Comparison of ENCODE assay signal across 8 cellular contexts in genomic region chr16:89721644-89722391, GRCh38. TPM values are rescaled to one million over a fixed set of nuclear protein-coding genes. Genes with fewer than 3 reads are reported as not detected.
DNase-seq lines count a peak whose midpoint lies in the region; ATAC-seq and TF ChIP-seq lines count a peak whose summit lies in the region.

No MANE protein-coding gene starts in this region.

- H3K27ac Mint-ChIP-seq in activated T-helper 17 cell treated with anti-CD3 and anti-CD28 coated beads, Interleukin-2, amount 50 U/mL, for 72 hours, result no peak overlapping the region
- no peak overlapping the region for H3K27ac Mint-ChIP-seq in type B pancreatic cell

- no peaks in the 10 kb centered on the region for H3K27me3 ChIP-seq in Peyer's patch

- DNase-seq in NCI-H2227 (lab: John Stamatoyannopoulos, UW; ENCODE audit: unreplicated experiment) (peak; percentile 47), NCI-H2227 treated with DMSO at 0.1 percent for 48 hours (lab: John Stamatoyannopoulos, UW) (no peak), Peyer's patch (peak; percentile 81 to 91 (median 85)), foreskin fibroblast (peak; percentile 39 to 78), omental fat pad (ENCODE audit: low spot score) (no peak), type B pancreatic cell (ENCODE audit: extremely low spot score, unreplicated experiment) (no peak)

- no peaks in the 10 kb centered on the region for H3K9me3 Mint-ChIP-seq in activated T-helper 17 cell treated with anti-CD3 and anti-CD28 coated beads, Interleukin-2, amount 50 U/mL, for 72 hours
- H3K9me3 Mint-ChIP-seq in type B pancreatic cell, result no peaks in the 10 kb centered on the region

- peaks cover 0 to 38% (median 0%) of the 10 kb centered on the region in 3 donors for H3K36me3 ChIP-seq in Peyer's patch

- H3K4me1 ChIP-seq in Peyer's patch, result peaks cover 13 to 40% (median 23%) of the 10 kb centered on the region in 4 donors

- H3K36me3 Mint-ChIP-seq in activated T-helper 17 cell treated with anti-CD3 and anti-CD28 coated beads, Interleukin-2, amount 50 U/mL, for 72 hours (ENCODE audit: low read depth), result peaks cover 30% of the 10 kb centered on the region
- H3K36me3 Mint-ChIP-seq in type B pancreatic cell, result peaks cover 4% of the 10 kb centered on the region

- TF ChIP-seq CTCF in Peyer's patch (IDR thresholded peaks at IDR 0.05), result no peak
- no peak for TF ChIP-seq CTCF in foreskin fibroblast (IDR thresholded peaks at IDR 0.05; ENCODE audit: low read depth, low read length)
- TF ChIP-seq CTCF in omental fat pad (IDR thresholded peaks at IDR 0.05), result no peak
- TF ChIP-seq CTCF in type B pancreatic cell (conservative IDR thresholded peaks at IDR 0.05), result no peak

- H3K4me3 Mint-ChIP-seq in activated T-helper 17 cell treated with anti-CD3 and anti-CD28 coated beads, Interleukin-2, amount 50 U/mL, for 72 hours, result peak overlapping the region; percentile 86
- peak overlapping the region; percentile 79 for H3K4me3 Mint-ChIP-seq in type B pancreatic cell

- peaks cover 21% of the 10 kb centered on the region for H3K4me1 Mint-ChIP-seq in activated T-helper 17 cell treated with anti-CD3 and anti-CD28 coated beads, Interleukin-2, amount 50 U/mL, for 72 hours
- peaks cover 18% of the 10 kb centered on the region for H3K4me1 Mint-ChIP-seq in type B pancreatic cell (ENCODE audit: unreplicated experiment)

- H3K9me3 ChIP-seq in Peyer's patch, result no peaks in the 10 kb centered on the region

- H3K27ac ChIP-seq in Peyer's patch, result peak overlapping the region; percentile 98 to 99 (median 98)

- no peak for TF ChIP-seq POLR2A in Peyer's patch (IDR thresholded peaks at IDR 0.05)

- H3K27me3 Mint-ChIP-seq in activated T-helper 17 cell treated with anti-CD3 and anti-CD28 coated beads, Interleukin-2, amount 50 U/mL, for 72 hours, result no peaks in the 10 kb centered on the region
- no peaks in the 10 kb centered on the region for H3K27me3 Mint-ChIP-seq in type B pancreatic cell

- H3K4me3 ChIP-seq in Peyer's patch, result peak overlapping the region; percentile 82 to 98 (median 94)
- peak overlapping the region; percentile 82 to 91 for H3K4me3 ChIP-seq in foreskin fibroblast (ENCODE audit: low read depth in 1 of 2, low read length in 2 of 2)

- ATAC-seq in HG02938 (IDR thresholded peaks at IDR 0.05; ENCODE audit: unreplicated experiment) (peak; percentile 17), omental fat pad (ENCODE audit: low FRiP score) (peak; percentile 21)
- ATAC-seq in activated T-helper 17 cell treated with anti-CD3 and anti-CD28 coated beads, Interleukin-2, amount 50 U/mL, for 72 hours (replicated peaks), result peak; percentile 42

RNA-seq across cellular contexts. Expression of gene ZNF276, which starts 0.5 kb away (rescaled TPM):
- total RNA-seq in Peyer's patch (100 to 1,000 TPM in 3 of 4 donors, 10 to 100 TPM in 1; 59.0 to 270 (median 125) TPM), omental fat pad (10 to 100 TPM; 20.2 to 45.6 (median 36.6) TPM), type B pancreatic cell (ENCODE audit: low replicate concordance) (21.1 and 28.0 TPM in 2 replicates)
- total RNA-seq in activated T-helper 17 cell treated with anti-CD3 and anti-CD28 coated beads, Interleukin-2, amount 50 U/mL, for 72 hours, result 10 to 100 TPM; 24.7 to 31.1 TPM

RNA-seq across cellular contexts. Expression of gene VPS9D1, which starts 1.1 kb away (rescaled TPM):
- 10 to 100 TPM; 14.9 to 45.9 (median 27.9) TPM for total RNA-seq in Peyer's patch
- 1 to 10 TPM; 1.7 to 4.1 TPM for total RNA-seq in activated T-helper 17 cell treated with anti-CD3 and anti-CD28 coated beads, Interleukin-2, amount 50 U/mL, for 72 hours
- total RNA-seq in omental fat pad, result 1 to 10 TPM; 5.8 to 9.5 (median 7.8) TPM
- total RNA-seq in type B pancreatic cell (ENCODE audit: low replicate concordance), result 16.4 and 17.3 TPM in 2 replicates

RNA-seq across cellular contexts. Expression of gene SPATA2L, which starts 20.3 kb away (rescaled TPM):
- 10 to 100 TPM; 19.0 to 44.7 (median 36.7) TPM for total RNA-seq in Peyer's patch
- total RNA-seq in activated T-helper 17 cell treated with anti-CD3 and anti-CD28 coated beads, Interleukin-2, amount 50 U/mL, for 72 hours, result 1 to 10 TPM; 4.4 to 5.0 TPM
- 10 to 100 TPM in 2 of 4 donors, 1 to 10 TPM in 2; 8.1 to 28.0 (median 17.3) TPM for total RNA-seq in omental fat pad
- total RNA-seq in type B pancreatic cell (ENCODE audit: low replicate concordance), result 12.6 and 18.5 TPM in 2 replicates

RNA-seq across cellular contexts. Expression of gene CDK10, which starts 35.3 kb away (rescaled TPM):
- total RNA-seq in Peyer's patch (100 to 1,000 TPM in 3 of 4 donors, 10 to 100 TPM in 1; 97.9 to 198 (median 158) TPM), omental fat pad (10 to 100 TPM; 32.1 to 46.8 (median 38.3) TPM), type B pancreatic cell (ENCODE audit: low replicate concordance) (104 and 132 TPM in 2 replicates)
- 10 to 100 TPM; 81.1 to 98.8 TPM for total RNA-seq in activated T-helper 17 cell treated with anti-CD3 and anti-CD28 coated beads, Interleukin-2, amount 50 U/mL, for 72 hours

Comparison
In these comparisons a context has a peak if more than half of its experiments do, and no peak if none do; other contexts are left out.
1. DNase-seq: peak in NCI-H2227 (single experiment), Peyer's patch (3 of 3) and foreskin fibroblast (2 of 2); none in NCI-H2227 treated with DMSO at 0.1 percent for 48 hours (single experiment), omental fat pad (single experiment) and type B pancreatic cell (single experiment).
2. Peak in every context shown above with its lines, with median percentiles within 50 percentile points of each other: ATAC-seq.